Comparison of ENCODE assay signal across 16 cellular contexts in genomic region chr6:146892283-146892612, GRCh38.
DNase-seq lines count a peak whose midpoint lies in the region; FAIRE-seq and TF ChIP-seq lines count a peak whose summit lies in the region.
"Had no signal": no experiment of that assay in that cellular context is flagged by ENCODE, and none has a peak within 500 bp of the region (broad histone marks: within the 10 kb centered on the region; RNA-seq: fewer than 3 reads in every experiment).

No MANE protein-coding gene starts in this region.

- no peak for FAIRE-seq in endothelial cell of umbilical vein (lab: Jason Lieb, UNC)
- FAIRE-seq: A204.1 had no signal

- H3K4me3 Mint-ChIP-seq in osteocyte (ENCODE audit: unreplicated experiment) = no peak overlapping the region
- H3K4me3 Mint-ChIP-seq: CD4-positive, alpha-beta T cell had no signal

- intact Hi-C loops in endothelial cell of umbilical vein (cut with micrococcal nuclease) = loop anchor here (1.0 kb wide), 1 partner anchor 22 kb away; no protein-coding TSS in a partner anchor

- DNase-seq in AG08395 (ENCODE audit: low spot score) (peak; percentile 13), OCI-M1 (lab: John Stamatoyannopoulos, UW) (peak; percentile 77), endothelial cell of umbilical vein (ENCODE audit: low read depth, low spot score) (no peak), osteocyte (ENCODE audit: extremely low spot score, unreplicated experiment) (no peak), GDM1 (lab: John Stamatoyannopoulos, UW) (no peak), LoVo (ENCODE audit: low spot score) (no peak), CD1c-positive myeloid dendritic cell (ENCODE audit: extremely low spot score) (no peak)
- no peak for DNase-seq in activated T-cell treated with anti-CD3 and anti-CD28 coated beads, Interleukin-2, amount 50 U/mL, for 1 hour
- DNase-seq: Calu3; CD4-positive, alpha-beta T cell; DMS53; NCI-H1436; NCI-H2029; NCI-H2171 treated with DMSO at 0.1 percent for 48 hours; NCI-H748 treated with DMSO at 0.1 percent for 48 hours had no signal

- H3K36me3 ChIP-seq in endothelial cell of umbilical vein (ENCODE audit: control insufficient read depth in 2 of 2, extremely low read depth in 1 of 2, insufficient read depth in 2 of 2, low read length in 2 of 2) = no peaks in the 10 kb centered on the region

- H3K9me1 ChIP-seq in endothelial cell of umbilical vein (replicated peaks; ENCODE audit: control insufficient read depth, extremely low read depth, insufficient read depth, low read length) = no peaks in the 10 kb centered on the region

- H3K27me3 Mint-ChIP-seq in osteocyte (ENCODE audit: unreplicated experiment) = no peaks in the 10 kb centered on the region
- H3K27me3 Mint-ChIP-seq: CD4-positive, alpha-beta T cell had no signal

- peaks cover 12% of the 10 kb centered on the region for H3K4me1 Mint-ChIP-seq in osteocyte (ENCODE audit: unreplicated experiment)

- peak overlapping the region; percentile 9 for H3K4me2 ChIP-seq in endothelial cell of umbilical vein (ENCODE audit: insufficient read depth, low read length)

- CTCF ChIA-PET in endothelial cell of umbilical vein (lab: Charles Lee) = interaction anchor here (0.5 to 1.5 kb wide), 3 partner anchors 14 to 99 kb away, joined by 4 to 5 read pairs (median 4); no protein-coding TSS in a partner anchor

- POLR2A ChIA-PET in endothelial cell of umbilical vein (lab: Charles Lee) = no interaction called here

- H3K9me3 Mint-ChIP-seq in osteocyte (ENCODE audit: unreplicated experiment) = no peaks in the 10 kb centered on the region
- H3K9me3 Mint-ChIP-seq: CD4-positive, alpha-beta T cell had no signal

- no peak overlapping the region for H3K4me3 ChIP-seq in endothelial cell of umbilical vein (replicated peaks in 1 of 3; ENCODE audit: insufficient read depth in 1 of 3, low read depth in 1 of 3, low read length in 3 of 3)

- no peaks in the 10 kb centered on the region for H3K9me3 ChIP-seq in endothelial cell of umbilical vein (replicated peaks; ENCODE audit: control insufficient read depth, insufficient read depth, low read length)

- peak overlapping the region; percentile 45 for H3K27ac Mint-ChIP-seq in osteocyte (ENCODE audit: unreplicated experiment)
- H3K27ac Mint-ChIP-seq: CD4-positive, alpha-beta T cell had no signal

- peak overlapping the region; percentile 37 for H2AFZ ChIP-seq in endothelial cell of umbilical vein (ENCODE audit: low read depth, low read length)

- no peak overlapping the region for H3K27ac ChIP-seq in endothelial cell of umbilical vein (ENCODE audit: insufficient read depth, low read depth, low read length)

- H3K27me3 ChIP-seq in endothelial cell of umbilical vein (ENCODE audit: control insufficient read depth in 2 of 2, insufficient read depth in 2 of 2, low read length in 2 of 2) = no peaks in the 10 kb centered on the region

- peaks cover 11% of the 10 kb centered on the region for H3K4me1 ChIP-seq in endothelial cell of umbilical vein (ENCODE audit: control insufficient read depth, extremely low read depth, insufficient read depth, low read length)

- BruUV-seq in endothelial cell of umbilical vein (replicated peaks; lab: Mats Ljungman, UMichigan) = no TSS peak

- H3K36me3 Mint-ChIP-seq in osteocyte (ENCODE audit: unreplicated experiment) = no peaks in the 10 kb centered on the region

- no peaks in the 10 kb centered on the region for H4K20me1 ChIP-seq in endothelial cell of umbilical vein (replicated peaks; ENCODE audit: control insufficient read depth, extremely low read depth, insufficient read depth, low read length)

- no peaks in the 10 kb centered on the region for H3K79me2 ChIP-seq in endothelial cell of umbilical vein (ENCODE audit: control insufficient read depth, insufficient read depth, low read length)

- H3K9ac ChIP-seq in endothelial cell of umbilical vein (replicated peaks; ENCODE audit: extremely low read depth, insufficient read depth, low read length) = no peak overlapping the region

- dilution Hi-C loops in endothelial cell of umbilical vein (cut with MboI; ENCODE audit: extremely low pct_ligation_motif_present, low sequenced_read_pairs) = no loop called here

- TF ChIP-seq CTCF in endothelial cell of umbilical vein (IDR thresholded peaks at IDR 0.05; ENCODE audit: extremely low read depth in 1 of 2, insufficient read depth in 1 of 2, low read depth in 1 of 2, low read length in 2 of 2) (no peak), osteocyte (IDR thresholded peaks at IDR 0.05) (no peak)

- no peak for TF ChIP-seq POLR2A in endothelial cell of umbilical vein (IDR thresholded peaks at IDR 0.05; ENCODE audit: low read depth, low read length)

TF ChIP-seq in endothelial cell of umbilical vein, 7 proteins besides CTCF, POLR2A, EP300 and RAD21:
- TF ChIP-seq MYC (IDR thresholded peaks at IDR 0.05; ENCODE audit: low read depth, low read length) = no peak
- no peak for TF ChIP-seq JUN (IDR thresholded peaks at IDR 0.05; ENCODE audit: borderline replicate concordance, insufficient read depth, insufficient read length, low read depth)
- no peak for TF ChIP-seq FOS (IDR thresholded peaks at IDR 0.05; ENCODE audit: borderline replicate concordance, insufficient read depth, low read length)
- TF ChIP-seq, protein P1, sequence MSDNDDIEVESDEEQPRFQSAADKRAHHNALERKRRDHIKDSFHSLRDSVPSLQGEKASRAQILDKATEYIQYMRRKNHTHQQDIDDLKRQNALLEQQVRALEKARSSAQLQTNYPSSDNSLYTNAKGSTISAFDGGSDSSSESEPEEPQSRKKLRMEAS (IDR thresholded peaks at IDR 0.05; ENCODE audit: insufficient read depth, insufficient read length) = no peak
- TF ChIP-seq POLR2AphosphoS5 (IDR thresholded peaks at IDR 0.05; ENCODE audit: insufficient read depth, low read depth, low read length) = no peak
- TF ChIP-seq GATA2 (IDR thresholded peaks at IDR 0.05; ENCODE audit: insufficient read depth, insufficient read length, low read depth, low read length) = no peak
- no peak for TF ChIP-seq EZH2 (IDR thresholded peaks at IDR 0.05; ENCODE audit: borderline replicate concordance, low read depth, low read length, severe bottlenecking)

Comparison
In these comparisons a context has a peak if more than half of its experiments do, and no peak if none do; other contexts are left out.
1. DNase-seq: peak in AG08395 (single experiment) and OCI-M1 (single experiment); none in endothelial cell of umbilical vein (single experiment), osteocyte (single experiment), GDM1 (single experiment), LoVo (single experiment), CD1c-positive myeloid dendritic cell (single experiment) and activated T-cell treated with anti-CD3 and anti-CD28 coated beads, Interleukin-2, amount 50 U/mL, for 1 hour (single experiment).